ENCODE assay signal across 1 cellular context in the genomic region with DNA sequence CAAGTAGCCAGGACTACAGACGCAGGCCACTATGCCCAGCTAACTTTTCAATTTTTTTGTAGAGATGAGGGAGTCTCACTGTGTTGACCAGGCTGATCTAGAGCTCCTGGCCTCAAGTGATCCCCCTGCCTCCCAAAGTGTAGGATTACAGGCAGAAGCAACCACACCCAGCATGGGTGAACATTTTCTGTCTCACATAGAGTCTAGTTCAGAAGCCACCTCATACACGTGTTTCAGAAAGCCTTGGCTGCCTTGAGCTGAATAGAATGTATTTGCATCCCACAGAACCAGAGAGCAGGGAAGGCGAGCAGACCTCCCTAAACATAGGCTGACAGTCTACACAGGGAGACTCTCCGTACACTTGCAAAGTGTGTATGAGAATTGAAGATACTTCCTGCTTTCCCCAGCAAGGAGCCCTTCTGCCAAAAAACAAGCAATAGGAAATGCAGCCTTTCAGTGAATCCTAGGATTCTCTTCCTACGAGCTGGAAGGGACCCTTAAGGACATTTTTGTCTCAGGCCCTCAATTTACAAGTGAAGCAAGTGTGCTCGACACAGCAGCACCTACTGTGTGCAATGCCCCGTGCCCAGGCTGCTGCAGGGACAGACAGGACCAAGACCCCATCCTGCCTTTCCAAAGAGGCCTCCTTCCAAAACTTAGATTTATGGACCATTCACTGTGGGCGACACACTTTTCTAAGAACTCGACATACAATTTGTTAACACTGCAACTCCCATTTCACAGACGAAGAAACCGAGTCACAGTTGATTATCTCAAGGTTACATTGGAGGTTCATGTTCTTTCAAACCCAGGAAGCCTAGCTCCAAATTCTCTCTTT.
A peak's percentile ranks its signal among the peaks of the same experiment; 100 is the strongest.
TF ChIP-seq lines count a peak whose summit lies in the region.

No MANE protein-coding gene starts in this region.

TF ChIP-seq in H1, 55 proteins besides CTCF, POLR2A, EP300 and RAD21:
- TF ChIP-seq FOSL1 (IDR thresholded peaks at IDR 0.05; ENCODE audit: insufficient read depth, low read depth, low read length) (no peak), NRF1 (IDR thresholded peaks at IDR 0.05; ENCODE audit: low read depth, low read length) (no peak), TCF12 (IDR thresholded peaks at IDR 0.05; ENCODE audit: low read depth, low read length) (no peak), KDM1A (IDR thresholded peaks at IDR 0.05; ENCODE audit: borderline replicate concordance, low read length) (0 out of 2 replicates have a peak, but pooled peaks have one; percentile 8), NANOG (IDR thresholded peaks at IDR 0.05; ENCODE audit: insufficient read depth, low read depth, low read length, poor library complexity, severe bottlenecking) (no peak)
